ENCODE assay signal across 8 cellular contexts in genomic region chr17:41930833-41931156, GRCh38. TPM values are rescaled to one million over a fixed set of nuclear protein-coding genes. Genes with fewer than 3 reads are reported as not detected.
DNase-seq lines count a peak whose midpoint lies in the region; ATAC-seq and TF ChIP-seq lines count a peak whose summit lies in the region.
"Not testable (repeated sequence)": the region's sequence is repeated elsewhere in the genome, so short reads cannot be mapped to it uniquely, and the experiment has no call there.

No MANE protein-coding gene starts in this region.

- intact Hi-C loops in right cardiac atrium (cut with DNase I); stomach (cut with DNase I; ENCODE audit: low total_unique reads): not testable (repeated sequence)
- intact Hi-C loops in natural killer cell (cut with micrococcal nuclease) = loop anchor here (1.0 kb wide), 1 partner anchor 11 kb away; no protein-coding TSS in a partner anchor

- WGBS in GM23248 (ENCODE audit: low coverage in 1 of 2, low lambda C conversion rate in 2 of 2, missing lambda C conversion rate in 2 of 2), 2 experiments = 42 to 52% methylated on average over 14 to 18 of the region's 18 CpGs
- 49% methylated on average over 18 of the region's 18 CpGs for WGBS in right cardiac atrium
- WGBS in stomach, 5 donors = 40 to 59% (median 48%) methylated on average over 12 to 18 of the region's 18 CpGs

- peaks cover 57% of the 10 kb centered on the region for H3K4me1 Mint-ChIP-seq in activated CD4-positive, alpha-beta memory T cell treated with anti-CD3 and anti-CD28 coated beads, Interleukin-2, amount 10 ng/mL, durations not matched to agents 7 days and 5 days
- peaks cover 18 to 24% of the 10 kb centered on the region in 2 donors for H3K4me1 Mint-ChIP-seq in natural killer cell

- not testable (repeated sequence) for ATAC-seq in right cardiac atrium
- ATAC-seq in natural killer cell = peak; percentile 52 to 65 (median 57)

- H3K9ac ChIP-seq in BLaER1 treated with 17β-estradiol and CSF1 and Interleukin-3, amounts not matched to agents 10 nM and 100 nM = peak overlapping the region in 9 of 11 experiments; percentile 20 to 72 (median 60); a peak in 9 of 22 replicates
- H3K9ac ChIP-seq in GM23248 (peak overlapping the region; percentile 81), Karpas-422 (ENCODE audit: low read length) (peak overlapping the region; percentile 79)

- H3K27ac ChIP-seq in BLaER1 treated with 17β-estradiol and CSF1 and Interleukin-3, amounts not matched to agents 10 nM and 100 nM = peak overlapping the region in 9 of 11 experiments; percentile 21 to 88 (median 56); a peak in 11 of 22 replicates
- H3K27ac ChIP-seq in GM23248 (peak overlapping the region; percentile 84), stomach (peak overlapping the region; percentile 53 to 88 (median 86))
- H3K27ac ChIP-seq in Karpas-422 (ENCODE audit: low read length); right cardiac atrium (ENCODE audit: low read length): not testable (repeated sequence)

- not testable (repeated sequence) for H3K79me2 ChIP-seq in GM23248 (ENCODE audit: insufficient read depth)
- H3K79me2 ChIP-seq in Karpas-422 (ENCODE audit: low read length) = peaks cover 14% of the 10 kb centered on the region

- not testable (repeated sequence) for H4K20me1 ChIP-seq in BLaER1 treated with 17β-estradiol and CSF1 and Interleukin-3, amounts not matched to agents 10 nM and 100 nM; GM23248 (ENCODE audit: insufficient read depth); Karpas-422 (ENCODE audit: insufficient read depth, low read depth, low read length)

- not testable (repeated sequence) for H3K9me3 Mint-ChIP-seq in activated CD4-positive, alpha-beta memory T cell treated with anti-CD3 and anti-CD28 coated beads, Interleukin-2, amount 10 ng/mL, durations not matched to agents 7 days and 5 days; natural killer cell

- POLR2A ChIA-PET in activated CD4-positive, alpha-beta memory T cell treated with anti-CD3 and anti-CD28 coated beads, Interleukin-2, amount 10 ng/mL, durations not matched to agents 7 days and 5 days (lab: Charles Lee) = interaction anchor here (0.6 to 7.9 kb wide), 16 partner anchors 9 to 1437 kb away, joined by 3 to 108 read pairs (median 5); partner anchors contain the start of genes ACLY, CNP, DHX58 and DNAJC7

- H2AFZ ChIP-seq in GM23248 (peak overlapping the region; percentile 98), Karpas-422 (ENCODE audit: low read length) (peak overlapping the region; percentile 95; the same call in 1 of the 2 replicates)

- not testable (repeated sequence) for H3K9me2 ChIP-seq in GM23248 (ENCODE audit: insufficient read depth); Karpas-422 (replicated peaks; ENCODE audit: insufficient read depth, low read length)

- H3K36me3 Mint-ChIP-seq in activated CD4-positive, alpha-beta memory T cell treated with anti-CD3 and anti-CD28 coated beads, Interleukin-2, amount 10 ng/mL, durations not matched to agents 7 days and 5 days (ENCODE audit: low read depth); natural killer cell: not testable (repeated sequence)

- TF ChIP-seq CTCF in choroid plexus epithelial cell (conservative IDR thresholded peaks at IDR 0.05; ENCODE audit: low read depth, low read length); natural killer cell (IDR thresholded peaks at IDR 0.05); stomach (IDR thresholded peaks at IDR 0.05): not testable (repeated sequence)

- peak overlapping the region; percentile 96 for H3K27ac Mint-ChIP-seq in activated CD4-positive, alpha-beta memory T cell treated with anti-CD3 and anti-CD28 coated beads, Interleukin-2, amount 10 ng/mL, durations not matched to agents 7 days and 5 days
- peak overlapping the region; percentile 97 for H3K27ac Mint-ChIP-seq in natural killer cell

- CTCF ChIA-PET in activated CD4-positive, alpha-beta memory T cell treated with anti-CD3 and anti-CD28 coated beads, Interleukin-2, amount 10 ng/mL, durations not matched to agents 7 days and 5 days (lab: Charles Lee) = interaction anchor here (0.5 to 1.4 kb wide), 17 partner anchors 9 to 1837 kb away, joined by 3 to 21 read pairs (median 4); partner anchors contain the start of genes ACLY, CNP, DHX58 and DNAJC7

- not testable (repeated sequence) for H3K27me3 ChIP-seq in BLaER1 treated with 17β-estradiol and CSF1 and Interleukin-3, amounts not matched to agents 10 nM and 100 nM; GM23248 (replicated peaks; ENCODE audit: insufficient read depth); Karpas-422 (ENCODE audit: low read length); right cardiac atrium (ENCODE audit: control insufficient read depth, insufficient read depth); stomach

- peak overlapping the region; percentile 95 for H3K4me3 Mint-ChIP-seq in activated CD4-positive, alpha-beta memory T cell treated with anti-CD3 and anti-CD28 coated beads, Interleukin-2, amount 10 ng/mL, durations not matched to agents 7 days and 5 days
- peak overlapping the region; percentile 99 for H3K4me3 Mint-ChIP-seq in natural killer cell

- not testable (repeated sequence) for TF ChIP-seq EP300 in stomach (IDR thresholded peaks at IDR 0.05)

- not testable (repeated sequence) for H3K27me3 Mint-ChIP-seq in activated CD4-positive, alpha-beta memory T cell treated with anti-CD3 and anti-CD28 coated beads, Interleukin-2, amount 10 ng/mL, durations not matched to agents 7 days and 5 days; natural killer cell (ENCODE audit: low read depth in 2 of 2)

- DNase-seq in GM23248; Karpas-422; activated CD4-positive, alpha-beta memory T cell treated with anti-CD3 and anti-CD28 coated beads, Interleukin-2, amount 10 ng/mL, durations not matched to agents 7 days and 5 days; choroid plexus epithelial cell (ENCODE audit: low read depth); right cardiac atrium; natural killer cell; stomach: not testable (repeated sequence)

- H3K9me3 ChIP-seq in BLaER1 treated with 17β-estradiol and CSF1 and Interleukin-3, amounts not matched to agents 10 nM and 100 nM (replicated peaks in 1 of 11); GM23248 (ENCODE audit: low read depth); Karpas-422 (ENCODE audit: low read length); right cardiac atrium (ENCODE audit: control insufficient read depth, low read length); stomach: not testable (repeated sequence)

- H3F3A ChIP-seq in GM23248 (ENCODE audit: insufficient read depth) = not testable (repeated sequence)

- H3K4me3 ChIP-seq in BLaER1 treated with 17β-estradiol and CSF1 and Interleukin-3, amounts not matched to agents 10 nM and 100 nM = peak overlapping the region; percentile 50 to 66 (median 53); a peak in 19 of 20 replicates
- peak overlapping the region; percentile 80 for H3K4me3 ChIP-seq in GM23248
- H3K4me3 ChIP-seq in Karpas-422 (ENCODE audit: low read length) = peak overlapping the region; percentile 85
- peak overlapping the region; percentile 60 for H3K4me3 ChIP-seq in choroid plexus epithelial cell (ENCODE audit: low read depth, low read length)
- H3K4me3 ChIP-seq in right cardiac atrium (ENCODE audit: low read length) = peak overlapping the region; percentile 45
- H3K4me3 ChIP-seq in stomach = peak overlapping the region; percentile 47 to 63 (median 52)

- H3K36me3 ChIP-seq in BLaER1 treated with 17β-estradiol and CSF1 and Interleukin-3, amounts not matched to agents 10 nM and 100 nM; GM23248 (ENCODE audit: low read depth); Karpas-422 (ENCODE audit: insufficient read depth, low read length): not testable (repeated sequence)
- H3K36me3 ChIP-seq in stomach = peaks cover 0 to 11% (median 3%) of the 10 kb centered on the region in 4 donors

- peaks cover 56 to 74% (median 65%) of the 10 kb centered on the region in 10 experiments for H3K4me1 ChIP-seq in BLaER1 treated with 17β-estradiol and CSF1 and Interleukin-3, amounts not matched to agents 10 nM and 100 nM
- H3K4me1 ChIP-seq in GM23248 (ENCODE audit: insufficient read depth) (peaks cover 11% of the 10 kb centered on the region), Karpas-422 (ENCODE audit: low read length) (peaks cover 23% of the 10 kb centered on the region), stomach (peaks cover 5 to 33% (median 14%) of the 10 kb centered on the region in 4 donors)
- not testable (repeated sequence) for H3K4me1 ChIP-seq in right cardiac atrium (ENCODE audit: control insufficient read depth, insufficient read depth, low read length)

- peak overlapping the region; percentile 69 to 90 (median 83) for H3K4me2 ChIP-seq in BLaER1 treated with 17β-estradiol and CSF1 and Interleukin-3, amounts not matched to agents 10 nM and 100 nM
- H3K4me2 ChIP-seq in GM23248 (ENCODE audit: unreplicated experiment) (peak overlapping the region; percentile 93), Karpas-422 (ENCODE audit: low read depth, low read length, poor library complexity, severe bottlenecking) (peak overlapping the region; percentile 95)

- in situ Hi-C loops in GM23248 (cut with MboI) = not testable (repeated sequence)

- TF ChIP-seq POLR2A in stomach (IDR thresholded peaks at IDR 0.05) = not testable (repeated sequence)

RNA-seq across cellular contexts. Expression of gene ODAD4, which starts 0.4 kb away (rescaled TPM):
- total RNA-seq in GM23248 (2014; rRNA removed; shearing (Covaris generic)) = 0.25 and 0.54 TPM in 2 replicates
- 0.81 and 1.4 TPM in 2 replicates for polyA plus RNA-seq in GM23248 (2016; fragmentation: Nextera tagmentation; extraction: Ambion mirVana)
- total RNA-seq in Karpas-422 (2014; rRNA removed; shearing (Covaris generic); ENCODE audit: low replicate concordance) = 0.67 and 1.0 TPM in 2 replicates
- 1 to 10 TPM; 1.7 to 2.0 TPM for total RNA-seq in activated CD4-positive, alpha-beta memory T cell treated with anti-CD3 and anti-CD28 coated beads, Interleukin-2, amount 10 ng/mL, durations not matched to agents 7 days and 5 days
- total RNA-seq in right cardiac atrium = 1 to 10 TPM in 2 of 4 donors, under 1 TPM in 2; 0.71 to 2.0 (median 1.2) TPM
- 0.72 TPM for polyA plus RNA-seq in right cardiac atrium
- 1 to 10 TPM in 1 of 3 donors, under 1 TPM in 2; 0.70 to 2.9 (median 0.95) TPM for total RNA-seq in natural killer cell
- 1 to 10 TPM in 1 of 5 donors, not detected in 4; 1.3 TPM for total RNA-seq in stomach
- polyA plus RNA-seq in stomach = 1 to 10 TPM in 1 of 3 donors, under 1 TPM in 2; 0.78 to 2.1 (median 0.81) TPM

RNA-seq across cellular contexts. Expression of gene ACLY, which starts 12.0 kb away (rescaled TPM):
- total RNA-seq in GM23248 (2014; rRNA removed; shearing (Covaris generic)) = 139 and 144 TPM in 2 replicates
- polyA plus RNA-seq in GM23248 (2016; fragmentation: Nextera tagmentation; extraction: Ambion mirVana) (101 TPM in 2 replicates), right cardiac atrium (23.0 TPM), stomach (10 to 100 TPM; 19.8 to 23.8 (median 23.5) TPM)
- total RNA-seq in Karpas-422 (2014; rRNA removed; shearing (Covaris generic); ENCODE audit: low replicate concordance) = 173 and 212 TPM in 2 replicates
- 100 to 1,000 TPM; 177 to 183 TPM for total RNA-seq in activated CD4-positive, alpha-beta memory T cell treated with anti-CD3 and anti-CD28 coated beads, Interleukin-2, amount 10 ng/mL, durations not matched to agents 7 days and 5 days
- total RNA-seq in right cardiac atrium (10 to 100 TPM; 24.7 to 50.8 (median 38.4) TPM), natural killer cell (100 to 1,000 TPM in 2 of 3 donors, 10 to 100 TPM in 1; 86.5 to 106 (median 106) TPM), stomach (100 to 1,000 TPM in 1 of 5 donors, 10 to 100 TPM in 4; 29.8 to 121 (median 48.7) TPM)

RNA-seq across cellular contexts. Expression of gene CNP, which starts 35.8 kb away (rescaled TPM):
- total RNA-seq in GM23248 (2014; rRNA removed; shearing (Covaris generic)) = 58.3 and 69.4 TPM in 2 replicates
- polyA plus RNA-seq in GM23248 (2016; fragmentation: Nextera tagmentation; extraction: Ambion mirVana) (103 and 107 TPM in 2 replicates), right cardiac atrium (32.1 TPM), stomach (10 to 100 TPM; 27.3 to 29.1 (median 29.0) TPM)
- 41.3 and 79.1 TPM in 2 replicates for total RNA-seq in Karpas-422 (2014; rRNA removed; shearing (Covaris generic); ENCODE audit: low replicate concordance)
- total RNA-seq in activated CD4-positive, alpha-beta memory T cell treated with anti-CD3 and anti-CD28 coated beads, Interleukin-2, amount 10 ng/mL, durations not matched to agents 7 days and 5 days = 10 to 100 TPM; 89.8 to 91.0 TPM
- total RNA-seq in right cardiac atrium (10 to 100 TPM; 37.1 to 41.1 (median 39.2) TPM), natural killer cell (10 to 100 TPM; 32.4 to 44.8 (median 38.2) TPM), stomach (10 to 100 TPM; 21.0 to 47.2 (median 30.7) TPM)
